Comparison of ENCODE assay signal across 1 cellular context in the genomic region with DNA sequence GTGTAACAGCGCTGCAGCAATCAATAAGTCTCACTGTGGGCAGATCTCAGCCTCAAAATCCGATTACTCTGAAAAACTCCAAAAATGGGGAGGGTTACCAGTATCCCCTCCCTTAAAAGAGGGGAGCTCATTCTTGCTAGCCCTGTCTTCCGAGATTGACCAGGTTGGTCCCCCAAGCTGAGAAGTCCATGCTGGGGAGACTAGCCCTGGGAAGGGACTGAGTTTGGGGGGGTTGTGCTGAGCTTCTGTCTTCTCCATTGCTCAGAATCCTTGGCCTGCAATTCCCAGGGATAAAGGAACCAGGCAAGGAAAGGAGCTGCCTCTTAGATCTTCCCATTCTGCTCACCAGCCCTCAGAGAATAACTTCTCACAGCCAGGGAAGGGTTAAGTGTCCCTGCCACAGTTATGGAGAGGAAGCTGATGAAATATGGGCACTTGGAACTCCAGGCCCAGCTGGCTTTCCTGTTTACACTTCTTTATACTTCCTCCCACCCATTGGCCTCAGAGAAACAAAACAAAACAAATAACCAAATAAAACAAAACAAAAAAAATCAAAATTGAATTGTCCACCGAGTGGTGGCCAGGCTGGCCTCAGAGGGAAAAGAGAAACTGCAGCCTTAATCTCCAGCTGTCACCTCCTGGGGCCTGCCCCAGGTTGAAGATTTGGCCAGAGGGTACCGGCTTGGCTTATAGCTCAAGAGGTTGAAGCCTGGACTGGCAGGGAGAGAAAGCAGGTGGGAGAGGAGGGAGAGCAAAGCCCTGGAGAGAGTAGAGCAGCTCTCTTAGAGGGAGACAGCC.
A peak's percentile ranks its signal among the peaks of the same experiment; 100 is the strongest.
TF ChIP-seq lines count a peak whose summit lies in the region.

No MANE protein-coding gene starts in this region.

TF ChIP-seq in HepG2, 621 proteins besides CTCF, POLR2A, EP300 and RAD21:
- TF ChIP-seq ZNF652 (CRISPR knock-in tag; IDR thresholded peaks at IDR 0.05; ENCODE audit: borderline replicate concordance, low read depth) (peak; percentile 61), ZFP36 (IDR thresholded peaks at IDR 0.05; ENCODE audit: borderline replicate concordance, low read depth, low read length, partially characterized antibody) (no peak), ZNF274 (CRISPR knock-in tag; IDR thresholded peaks at IDR 0.05) (no peak)
- TF ChIP-seq, protein P1, sequence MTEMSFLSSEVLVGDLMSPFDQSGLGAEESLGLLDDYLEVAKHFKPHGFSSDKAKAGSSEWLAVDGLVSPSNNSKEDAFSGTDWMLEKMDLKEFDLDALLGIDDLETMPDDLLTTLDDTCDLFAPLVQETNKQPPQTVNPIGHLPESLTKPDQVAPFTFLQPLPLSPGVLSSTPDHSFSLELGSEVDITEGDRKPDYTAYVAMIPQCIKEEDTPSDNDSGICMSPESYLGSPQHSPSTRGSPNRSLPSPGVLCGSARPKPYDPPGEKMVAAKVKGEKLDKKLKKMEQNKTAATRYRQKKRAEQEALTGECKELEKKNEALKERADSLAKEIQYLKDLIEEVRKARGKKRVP (CRISPR knock-in tag; IDR thresholded peaks at IDR 0.05): peak in 1 of 2 experiments; percentile 21; a peak in 1 of 4 replicates
